Comparison of ENCODE assay signal across 25 cellular contexts in genomic region chr6:128121190-128121589, GRCh38.
"Had no signal": no experiment of that assay in that cellular context is flagged by ENCODE, and none has a peak within 500 bp of the region (broad histone marks: within the 10 kb centered on the region; RNA-seq: fewer than 3 reads in every experiment).

No MANE protein-coding gene starts in this region.

- ATAC-seq: left ventricle myocardium superior; lower lobe of right lung; naive thymus-derived CD8-positive, alpha-beta T cell; pancreas; right cardiac atrium; stimulated activated memory B cell treated with anti-CD40 and anti-IgM and Interleukin-4, amounts not matched to agents 10 μg/mL and 1 μg/mL and 100 μg/mL, for 72 hours; stimulated activated naive CD8-positive, alpha-beta T cell treated with anti-CD3 and anti-CD28 coated beads, Interleukin-15, amount 100 ng/mL, for 72 hours had no signal

- H3K27me3 ChIP-seq: pancreas, sigmoid colon, spleen, tibial nerve, uterus had no signal

- H3K4me1 ChIP-seq: lower lobe of right lung, prostate gland, sigmoid colon, spleen, tibial nerve, uterus had no signal

- H3K9me3 ChIP-seq: lower lobe of right lung, pancreas, prostate gland, sigmoid colon, spleen, tibial nerve, uterus had no signal

- H3K27ac ChIP-seq: lower lobe of right lung, pancreas, prostate gland, sigmoid colon, spleen, tibial nerve, uterus had no signal

- H3K36me3 ChIP-seq: lower lobe of right lung, pancreas, prostate gland, sigmoid colon, spleen, tibial nerve, uterus had no signal

- DNase-seq: hippocampal formation; kidney; left colon; left ventricle myocardium superior; lower lobe of right lung; mammary epithelial cell; mesenchymal stem cell; naive thymus-derived CD8-positive, alpha-beta T cell; nucleus accumbens; pancreas; posterior cingulate gyrus; retina; right cardiac atrium; sigmoid colon; spleen; stimulated activated CD4-positive, alpha-beta T cell treated with anti-CD3 and anti-CD28 coated beads, Interleukin-4, amount 100 ng/mL, for 4 hours; stimulated activated CD8-positive, alpha-beta memory T cell treated with anti-CD3 and anti-CD28 coated beads, Interleukin-4, amount 100 ng/mL, for 48 hours; stimulated activated naive CD4-positive, alpha-beta T cell treated with Interleukin-2 at 50 U/mL for 16 hours; stimulated activated naive CD8-positive, alpha-beta T cell treated with anti-CD3 and anti-CD28 coated beads, Interleukin-15, amount 100 ng/mL, for 72 hours; substantia nigra; uterus had no signal

- FAIRE-seq: pancreas, small intestine had no signal

- H3K4me3 ChIP-seq: lower lobe of right lung, pancreas, prostate gland, sigmoid colon, spleen, tibial nerve, uterus had no signal
